In the genomic region with DNA sequence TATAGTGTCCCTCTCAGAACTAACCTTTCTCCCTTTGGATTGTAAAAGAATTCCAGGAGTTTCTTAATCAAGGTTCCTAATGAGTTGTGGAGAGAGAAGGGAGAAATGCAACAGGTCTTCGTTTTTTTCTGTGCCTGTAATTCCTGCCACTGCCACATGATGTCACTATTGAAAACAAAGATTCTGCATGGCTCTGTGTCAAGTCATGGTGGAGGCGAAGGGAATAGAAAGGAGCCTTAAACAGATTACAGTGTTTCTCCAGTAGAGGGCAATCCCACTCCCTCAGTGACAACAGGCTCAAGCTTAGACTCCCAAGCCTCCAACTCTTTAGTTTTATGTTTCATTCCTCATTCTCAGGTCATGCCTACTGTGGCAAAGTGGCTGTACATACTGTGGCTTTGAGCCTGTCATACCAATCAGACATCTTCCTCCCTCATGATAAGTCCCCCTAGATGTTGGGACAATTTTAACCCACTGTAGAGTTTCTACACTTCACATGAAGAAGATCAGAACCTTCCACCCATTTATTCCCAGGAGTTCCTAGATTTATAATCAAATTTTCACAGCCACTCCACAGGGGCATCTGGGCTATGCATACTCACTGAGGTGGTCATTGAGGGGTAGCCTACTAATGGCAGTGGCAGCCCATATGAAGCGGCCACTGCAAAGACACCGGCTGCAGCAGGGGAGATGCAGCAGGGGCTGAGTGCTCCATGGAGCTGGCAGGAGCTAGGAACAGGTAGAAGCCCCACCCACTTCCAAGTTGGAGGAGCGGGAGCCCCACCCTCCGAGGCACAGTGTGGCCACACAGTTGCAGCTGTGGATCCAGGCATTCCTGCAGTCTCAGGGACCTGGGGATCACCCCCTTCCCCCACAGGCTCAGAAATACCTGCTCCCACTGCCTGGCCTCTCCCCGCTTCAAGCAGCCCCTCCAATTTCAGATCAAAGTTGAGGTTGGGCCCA, we compare ENCODE assay signal across 8 cellular contexts.
A peak's percentile ranks its signal among the peaks of the same experiment; 100 is the strongest.
DNase-seq lines count a peak whose midpoint lies in the region; ATAC-seq, FAIRE-seq and TF ChIP-seq lines count a peak whose summit lies in the region.

No MANE protein-coding gene starts in this region.

- no peak for FAIRE-seq in HTR-8/SVneo (lab: Jason Lieb, UNC)

- no peak for ATAC-seq in HG03108 (IDR thresholded peaks at IDR 0.05; ENCODE audit: unreplicated experiment)

- peak; percentile 27 for DNase-seq in stimulated activated CD4-positive, alpha-beta T cell treated with anti-CD3 and anti-CD28 coated beads, Interleukin-15, amount 100 ng/mL, for 24 hours
- no peak for DNase-seq in stimulated activated CD4-positive, alpha-beta T cell treated with anti-CD3 and anti-CD28 coated beads, Interleukin-4, amount 100 ng/mL, for 1 hour
- peak; percentile 18 for DNase-seq in HTR-8/SVneo (ENCODE audit: insufficient read length, low spot score)
- DNase-seq in kidney tubule cell (ENCODE audit: low spot score), result peak; percentile 58
- no peak for DNase-seq in HPDE6-E6E7 (ENCODE audit: extremely low spot score)
- no peak for DNase-seq in SHP77 treated with DMSO at 0.1 percent for 48 hours (lab: John Stamatoyannopoulos, UW)

- no peak overlapping the region for H3K27ac ChIP-seq in VCaP

- peak; percentile 53 for TF ChIP-seq CTCF in VCaP (conservative IDR thresholded peaks at IDR 0.05)

Comparison
In these comparisons a context has a peak if more than half of its experiments do, and no peak if none do; other contexts are left out.
1. DNase-seq: peak in stimulated activated CD4-positive, alpha-beta T cell treated with anti-CD3 and anti-CD28 coated beads, Interleukin-15, amount 100 ng/mL, for 24 hours (single experiment), HTR-8/SVneo (single experiment) and kidney tubule cell (single experiment); none in stimulated activated CD4-positive, alpha-beta T cell treated with anti-CD3 and anti-CD28 coated beads, Interleukin-4, amount 100 ng/mL, for 1 hour (single experiment), HPDE6-E6E7 (single experiment) and SHP77 treated with DMSO at 0.1 percent for 48 hours (single experiment).